In the genomic region with DNA sequence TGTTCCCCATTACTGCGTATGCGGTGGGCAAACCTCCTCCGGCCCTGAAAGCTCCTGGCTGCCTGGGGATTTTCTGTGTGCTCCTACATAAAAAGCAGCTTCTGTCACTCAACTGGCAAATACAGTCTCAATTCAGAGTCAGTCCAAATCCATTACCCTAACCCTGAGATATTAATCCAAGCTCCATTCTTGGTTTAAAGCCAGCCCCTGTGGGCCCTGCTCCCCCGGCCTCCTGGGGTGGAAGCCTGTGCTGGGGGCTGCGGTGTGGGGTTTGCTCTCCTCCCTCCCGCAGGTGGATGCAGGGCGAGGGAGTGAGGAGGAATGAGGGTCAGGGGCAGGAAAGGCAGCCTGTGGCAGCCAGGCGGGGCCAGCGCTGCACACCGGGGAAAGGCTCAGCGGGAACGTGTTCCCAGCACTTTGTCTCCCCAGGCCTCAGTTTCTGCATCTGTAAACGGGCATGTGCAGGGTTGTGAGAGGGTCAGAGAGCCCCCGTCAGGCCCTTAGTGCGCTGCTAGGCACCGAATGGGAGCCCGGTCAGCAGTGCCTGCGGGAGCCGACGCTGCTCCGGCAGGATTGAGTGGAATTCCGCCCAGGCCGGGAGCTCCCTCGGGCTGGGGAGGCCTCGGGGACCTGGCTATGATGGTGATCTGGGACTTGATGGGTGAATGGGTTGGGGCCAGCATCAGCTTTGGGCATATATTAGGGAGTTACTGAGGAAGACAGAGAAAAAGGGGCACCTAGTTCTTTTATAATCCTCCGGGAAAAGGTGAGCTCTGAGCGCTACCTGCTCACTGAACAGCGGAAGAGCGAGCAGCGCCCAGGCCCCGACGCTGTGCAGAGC, we compare ENCODE assay signal across 10 cellular contexts. TPM values are rescaled to one million over a fixed set of nuclear protein-coding genes. Genes with fewer than 3 reads are reported as not detected.
DNase-seq lines count a peak whose midpoint lies in the region; ATAC-seq and TF ChIP-seq lines count a peak whose summit lies in the region.
"Had no signal": no experiment of that assay in that cellular context is flagged by ENCODE, and none has a peak within 500 bp of the region (broad histone marks: within the 10 kb centered on the region; RNA-seq: fewer than 3 reads in every experiment).

No MANE protein-coding gene starts in this region.

- no peak overlapping the region for H2BK120ac ChIP-seq in H9 (ENCODE audit: low read depth, low read length, poor library complexity, severe bottlenecking)

- no peak overlapping the region for H3T11ph ChIP-seq in H9 (ENCODE audit: low read length)

- no peak overlapping the region for H3K56ac ChIP-seq in H9 (ENCODE audit: insufficient read length, low read depth, low read length)

- peaks cover 11 to 12% of the 10 kb centered on the region in 2 experiments; a peak in 4 of 5 replicates for H3K9me3 Mint-ChIP-seq in H9

- no peak overlapping the region for H2BK20ac ChIP-seq in H9 (ENCODE audit: low read depth, low read length, poor library complexity, severe bottlenecking)

- peaks cover 46% of the 10 kb centered on the region for H3K27me3 Mint-ChIP-seq in H9 (ENCODE audit: low read depth)

- H2AFZ ChIP-seq in H9 (ENCODE audit: low read length) (no peak overlapping the region), PC-9 (no peak overlapping the region)

- intact Hi-C loops in PC-9 (cut with micrococcal nuclease; ENCODE audit: unreplicated experiment) (no loop called here), right lobe of liver (cut with DNase I) (no loop called here)

- H3K4me1 ChIP-seq in H9 (ENCODE audit: insufficient read depth, low read length) (no peaks in the 10 kb centered on the region), PC-9 (replicated peaks; ENCODE audit: insufficient read depth) (peaks cover 28% of the 10 kb centered on the region), right lobe of liver (peaks cover 0 to 5% (median 2%) of the 10 kb centered on the region in 4 donors), BE2C (no peaks in the 10 kb centered on the region)

- H3K18ac ChIP-seq in H9 (ENCODE audit: insufficient read length, low read depth, low read length) = no peak overlapping the region

- H4K91ac ChIP-seq in H9 (ENCODE audit: insufficient read length, low read depth, low read length) = no peak overlapping the region

- H3K14ac ChIP-seq in H9 (ENCODE audit: insufficient read depth, low read length) = no peak overlapping the region

- DNase-seq in GM12864 (ENCODE audit: low read depth) (peak; percentile 55), H9 (peak; percentile 24), PC-9 (no peak), right lobe of liver (peak in 2 of 3 donors; percentile 16 to 41), BE2C (no peak), NCI-H2196 (lab: John Stamatoyannopoulos, UW; ENCODE audit: unreplicated experiment) (no peak)
- DNase-seq: NCI-H2171 treated with DMSO at 0.1 percent for 48 hours had no signal

- no peak overlapping the region for H2BK12ac ChIP-seq in H9 (ENCODE audit: insufficient read length, low read depth, low read length)

- H4K20me1 ChIP-seq in H9 (ENCODE audit: control insufficient read depth, insufficient read depth, insufficient read length) (no peaks in the 10 kb centered on the region), PC-9 (ENCODE audit: insufficient read depth) (no peaks in the 10 kb centered on the region)

- POLR2A ChIA-PET in PC-9 (lab: Charles Lee; ENCODE audit: unreplicated experiment) = no interaction called here

- no peak overlapping the region for H4K8ac ChIP-seq in H9 (replicated peaks; ENCODE audit: insufficient read length, low read depth, low read length)

- no peak overlapping the region for H2AK5ac ChIP-seq in H9 (ENCODE audit: insufficient read length, low read length)

- no TSS peak for BruUV-seq in PC-9 (replicated peaks; lab: Mats Ljungman, UMichigan)

- no peak overlapping the region for H3K4me3 Mint-ChIP-seq in H9

- H3K4me2 ChIP-seq in H9 (ENCODE audit: insufficient read depth, insufficient read length, low read length) = no peak overlapping the region
- peak overlapping the region; percentile 77 for H3K4me2 ChIP-seq in PC-9

- H3K9me3 ChIP-seq in H9 (ENCODE audit: control insufficient read depth, low read depth, low read length) (no peaks in the 10 kb centered on the region), PC-9 (ENCODE audit: insufficient read depth, low read depth) (no peaks in the 10 kb centered on the region; the same call in 1 of the 2 replicates), right lobe of liver (no peaks in the 10 kb centered on the region), BE2C (no peaks in the 10 kb centered on the region; the same call in 1 of the 2 replicates)

- H3K36me3 Mint-ChIP-seq in H9 (ENCODE audit: insufficient read depth in 1 of 3, low read depth in 3 of 3) = peaks cover 0 to 4% (median 3%) of the 10 kb centered on the region in 3 experiments; a peak in 3 of 7 replicates

- H3K9me2 ChIP-seq in PC-9 (ENCODE audit: insufficient read depth) = no peaks in the 10 kb centered on the region

- no peak for TF ChIP-seq CTCF in GM12864 (IDR thresholded peaks at IDR 0.05; ENCODE audit: low read depth, low read length, missing control alignments)
- TF ChIP-seq CTCF in H9 (conservative IDR thresholded peaks at IDR 0.05) = no peak
- no peak for TF ChIP-seq CTCF in PC-9 (conservative IDR thresholded peaks at IDR 0.05)
- no peak for TF ChIP-seq CTCF in right lobe of liver (IDR thresholded peaks at IDR 0.05)
- no peak for TF ChIP-seq CTCF in BE2C (IDR thresholded peaks at IDR 0.05; ENCODE audit: low read depth, low read length)

- H3K27ac Mint-ChIP-seq in H9 = no peak overlapping the region; a peak in 1 of 7 replicates

- TF ChIP-seq POLR2A in right lobe of liver (IDR thresholded peaks at IDR 0.05) = no peak

- H3K27ac ChIP-seq in H9 (ENCODE audit: insufficient read length, low read depth, low read length) (no peak overlapping the region), PC-9 (peak overlapping the region; percentile 59), right lobe of liver (no peak overlapping the region)

- no peak overlapping the region for H3K9ac ChIP-seq in H9 (ENCODE audit: extremely low read depth, insufficient read length, low read length)

- H3K79me2 ChIP-seq in H9 (ENCODE audit: insufficient read depth, low read length) (no peaks in the 10 kb centered on the region), PC-9 (ENCODE audit: low read depth) (no peaks in the 10 kb centered on the region)

- peaks cover 3 to 10% of the 10 kb centered on the region in 2 experiments for H3K4me1 Mint-ChIP-seq in H9

- no peak overlapping the region for H3K4ac ChIP-seq in H9 (ENCODE audit: low read depth, low read length)

- no peak for ATAC-seq in right lobe of liver
- no peak for ATAC-seq in HG02759 (IDR thresholded peaks at IDR 0.05; ENCODE audit: unreplicated experiment)
- no peak for ATAC-seq in HG02642 (IDR thresholded peaks at IDR 0.05; ENCODE audit: poor library complexity, unreplicated experiment)

- no peak overlapping the region for H2BK15ac ChIP-seq in H9 (ENCODE audit: low read depth, low read length)

- peaks cover 13% of the 10 kb centered on the region; the same call in 1 of the 2 replicates for H3F3A ChIP-seq in PC-9 (ENCODE audit: insufficient read depth, low read depth)

- H4K5ac ChIP-seq in H9 (ENCODE audit: insufficient read length, low read depth, low read length) = no peak overlapping the region

- peaks cover 3% of the 10 kb centered on the region for H3K23me2 ChIP-seq in H9 (ENCODE audit: insufficient read length, low read depth, low read length, poor library complexity, severe bottlenecking)

- WGBS in H9 (ENCODE audit: extremely low coverage, insufficient read length, low lambda C conversion rate) = no CpG with 5 or more reads among the region's 32 CpGs
- 67% methylated on average over 9 of the region's 32 CpGs for WGBS in right lobe of liver (ENCODE audit: insufficient coverage, low coverage, low lambda C conversion rate, missing lambda C conversion rate)

- CTCF ChIA-PET in PC-9 (lab: Charles Lee) = interaction anchor here (0.7 kb wide), 1 partner anchor 151 kb away, joined by 4 read pairs; no protein-coding TSS in a partner anchor

- no peak overlapping the region for H3K23ac ChIP-seq in H9 (ENCODE audit: insufficient read length, low read depth, low read length)

- no peak overlapping the region for H2BK5ac ChIP-seq in H9 (ENCODE audit: insufficient read length, low read length)

- H3K79me1 ChIP-seq in H9 (ENCODE audit: insufficient read depth, low read depth, low read length, poor library complexity, severe bottlenecking) = no peaks in the 10 kb centered on the region

- H3K27me3 ChIP-seq in H9 (ENCODE audit: insufficient read depth, low read length) = no peaks in the 10 kb centered on the region
- H3K27me3 ChIP-seq in PC-9 (ENCODE audit: insufficient read depth, low read depth) = no peaks in the 10 kb centered on the region
- H3K27me3 ChIP-seq in right lobe of liver = no peaks in the 10 kb centered on the region
- H3K27me3 ChIP-seq in BE2C = no peaks in the 10 kb centered on the region

- H3K36me3 ChIP-seq in PC-9 (ENCODE audit: low read depth) (no peaks in the 10 kb centered on the region), right lobe of liver (no peaks in the 10 kb centered on the region), BE2C (no peaks in the 10 kb centered on the region)

- H3K4me3 ChIP-seq in GM12864 (ENCODE audit: low read depth, low read length) = no peak overlapping the region
- H3K4me3 ChIP-seq in PC-9 = peak overlapping the region; percentile 41; the same call in 1 of the 2 replicates
- H3K4me3 ChIP-seq in right lobe of liver = no peak overlapping the region
- no peak overlapping the region for H3K4me3 ChIP-seq in BE2C (ENCODE audit: low read depth, low read length)
- H3K4me3 ChIP-seq: lung had no signal

RNA-seq across cellular contexts. Expression of a gene that starts 6.3 kb away (rescaled TPM):
- 14.0 and 16.9 TPM in 2 replicates for total RNA-seq in H9 (2021)
- 36.6 and 37.1 TPM in 2 replicates for total RNA-seq in PC-9 (2021)
- total RNA-seq in right lobe of liver = 10 to 100 TPM; 15.0 to 29.6 (median 22.1) TPM
- 11.6 TPM for polyA plus RNA-seq in BE2C (2012; ENCODE audit: insufficient read depth, insufficient read length, low read depth)

RNA-seq across cellular contexts. Expression of a gene that starts 37.6 kb away (rescaled TPM):
- total RNA-seq in H9 (2021) = 0.83 and 0.86 TPM in 2 replicates
- total RNA-seq in PC-9 (2021) = 3.1 and 3.4 TPM in 2 replicates
- total RNA-seq in right lobe of liver = under 1 TPM in 5 of 6 experiments, not detected in 1; 0.46 to 0.84 (median 0.64) TPM
- 0.19 TPM for polyA plus RNA-seq in BE2C (2012; ENCODE audit: insufficient read depth, insufficient read length, low read depth)

Comparison
In these comparisons a context has a peak if more than half of its experiments do, and no peak if none do; other contexts are left out.
1. DNase-seq: peak in GM12864 (single experiment), H9 (single experiment) and right lobe of liver (2 of 3); none in PC-9 (0 of 2), BE2C (single experiment) and NCI-H2196 (single experiment).